8 cellular contexts compared by ENCODE assay signal in the genomic region with DNA sequence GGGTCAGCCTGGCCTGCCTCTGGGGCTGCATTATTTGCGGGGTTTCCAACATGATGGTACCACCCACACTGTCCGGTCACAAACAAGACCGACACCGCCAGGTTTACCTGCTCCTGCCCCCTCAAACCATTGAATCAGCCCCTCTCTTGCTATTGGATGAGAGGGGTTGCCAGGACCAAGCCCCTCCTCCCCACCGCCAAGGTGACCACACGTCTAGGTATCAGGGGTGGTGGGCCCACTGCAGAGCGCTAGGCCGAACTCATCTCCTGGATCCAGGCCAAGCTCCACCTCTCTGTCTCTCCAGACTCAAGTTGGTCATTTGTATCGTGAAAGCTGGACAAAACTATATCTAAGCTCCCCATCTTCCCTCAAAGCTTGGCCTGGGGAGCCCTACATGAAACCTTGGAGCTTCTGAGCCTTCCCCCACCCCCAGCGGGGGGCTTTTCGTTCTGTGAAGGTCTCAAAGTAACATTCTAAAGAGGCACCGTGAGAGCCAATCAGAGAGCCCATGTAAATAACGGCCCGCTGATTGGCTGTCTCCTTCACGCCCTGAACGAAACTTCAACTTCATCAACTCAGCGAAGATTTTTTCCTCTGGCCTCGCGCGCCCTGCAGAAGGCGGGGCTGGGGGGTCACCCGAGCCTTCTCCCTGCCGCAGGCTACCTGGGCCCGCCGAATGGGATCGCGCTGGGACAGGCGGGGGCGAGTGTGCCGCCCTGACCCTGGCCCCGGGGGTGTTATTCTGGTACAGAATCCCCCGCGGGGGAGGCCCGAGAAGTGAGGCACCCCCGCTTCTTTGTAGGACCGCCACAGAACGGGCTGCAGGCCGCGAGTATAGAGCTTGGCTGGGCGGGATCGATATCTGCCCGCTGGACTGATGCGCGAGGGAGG. TPM values are rescaled to one million over a fixed set of nuclear protein-coding genes. Genes with fewer than 3 reads are reported as not detected.
DNase-seq lines count a peak whose midpoint lies in the region; ATAC-seq and TF ChIP-seq lines count a peak whose summit lies in the region.

No MANE protein-coding gene starts in this region.

- no peaks in the 10 kb centered on the region for H3K27me3 ChIP-seq in right atrium auricular region

- no peak for TF ChIP-seq CTCF in right atrium auricular region (IDR thresholded peaks at IDR 0.05)

- H3K4me3 ChIP-seq in SK-N-MC (peak overlapping the region; percentile 72), right atrium auricular region (peak overlapping the region; percentile 23 to 55)

- no peaks in the 10 kb centered on the region for H3K36me3 ChIP-seq in SK-N-MC (ENCODE audit: insufficient read depth, low read length)
- H3K36me3 ChIP-seq in right atrium auricular region: no peaks in the 10 kb centered on the region

- peaks cover 6 to 43% of the 10 kb centered on the region in 2 donors for H3K4me1 ChIP-seq in right atrium auricular region

- ATAC-seq in GM18517 (IDR thresholded peaks at IDR 0.05; ENCODE audit: unreplicated experiment) (peak; percentile 42), HG03442 (IDR thresholded peaks at IDR 0.05; ENCODE audit: unreplicated experiment) (peak; percentile 25), GM21367 (IDR thresholded peaks at IDR 0.05; ENCODE audit: unreplicated experiment) (no peak)

- no peak overlapping the region for H3K9ac ChIP-seq in SK-N-MC (ENCODE audit: insufficient read length)

- DNase-seq in SK-N-MC (ENCODE audit: low read depth, low spot score): peak; percentile 47
- DNase-seq in right atrium auricular region (ENCODE audit: low spot score): peak; percentile 86
- peak; percentile 86 for DNase-seq in pons (ENCODE audit: low spot score)
- no peak for DNase-seq in GM19240 (ENCODE audit: insufficient read length, low spot score)

- H3K27ac ChIP-seq in SK-N-MC (peak overlapping the region; percentile 86), angular gyrus (ENCODE audit: low read depth, low read length) (peak overlapping the region; percentile 86), right atrium auricular region (peak overlapping the region; percentile 27 to 66)

- no peaks in the 10 kb centered on the region for H3K9me3 ChIP-seq in SK-N-MC (ENCODE audit: low read depth, low read length)
- no peaks in the 10 kb centered on the region for H3K9me3 ChIP-seq in right atrium auricular region

RNA-seq across cellular contexts. Expression of a gene that starts 49.6 kb away (rescaled TPM):
- under 1 TPM; 0.12 to 0.19 TPM for total RNA-seq in right atrium auricular region
